Comparison of ENCODE assay signal across 2 cellular contexts in genomic region chr7:92824450-92824849, GRCh38.
TF ChIP-seq lines count a peak whose summit lies in the region.

No MANE protein-coding gene starts in this region.

TF ChIP-seq in SK-N-SH, 30 proteins besides CTCF, POLR2A, EP300 and RAD21 (continued from another document):
- TF ChIP-seq TAF1 (IDR thresholded peaks at IDR 0.05; ENCODE audit: borderline replicate concordance, low read depth, low read length) (no peak), POLR2AphosphoS5 (IDR thresholded peaks at IDR 0.05; ENCODE audit: low read depth, low read length) (no peak), MXI1 (IDR thresholded peaks at IDR 0.05; ENCODE audit: low read depth, low read length) (no peak), MEF2A (IDR thresholded peaks at IDR 0.05; ENCODE audit: borderline replicate concordance, low read depth) (no peak), ELF1 (IDR thresholded peaks at IDR 0.05) (no peak), NFIC (IDR thresholded peaks at IDR 0.05; ENCODE audit: borderline replicate concordance) (no peak)
TF ChIP-seq in SK-N-SH: peak in this region for 0.

TF ChIP-seq in SK-N-SH treated with all-trans-retinoic acid at 6 μM for 48 hours, 23 proteins besides CTCF, POLR2A, EP300 and RAD21 (continued from another document):
- no peak for TF ChIP-seq ISL1 (CRISPR knock-in tag; IDR thresholded peaks at IDR 0.05)
- no peak for TF ChIP-seq POU6F1 (CRISPR knock-in tag; IDR thresholded peaks at IDR 0.05; ENCODE audit: borderline replicate concordance, low read depth)
- TF ChIP-seq TSHZ2 (CRISPR knock-in tag; IDR thresholded peaks at IDR 0.05), result no peak
- TF ChIP-seq OSR1 (CRISPR knock-in tag; IDR thresholded peaks at IDR 0.05), result no peak
- TF ChIP-seq BACH2 (CRISPR knock-in tag; IDR thresholded peaks at IDR 0.05; ENCODE audit: borderline replicate concordance), result no peak
- no peak for TF ChIP-seq ZFP3 (CRISPR knock-in tag; IDR thresholded peaks at IDR 0.05)
- no peak for TF ChIP-seq RARB (CRISPR knock-in tag; IDR thresholded peaks at IDR 0.05)
- TF ChIP-seq TOX (CRISPR knock-in tag; IDR thresholded peaks at IDR 0.05; ENCODE audit: borderline replicate concordance), result no peak
- TF ChIP-seq ARNTL (CRISPR knock-in tag; IDR thresholded peaks at IDR 0.05; ENCODE audit: borderline replicate concordance, low read depth), result no peak
- TF ChIP-seq GLIS3 (CRISPR knock-in tag; IDR thresholded peaks at IDR 0.05), result no peak
- no peak for TF ChIP-seq PPARA (CRISPR knock-in tag; IDR thresholded peaks at IDR 0.05; ENCODE audit: borderline replicate concordance)
- TF ChIP-seq ESRRG (CRISPR knock-in tag; IDR thresholded peaks at IDR 0.05), result no peak
- TF ChIP-seq TCF4 (CRISPR knock-in tag; IDR thresholded peaks at IDR 0.05; ENCODE audit: borderline replicate concordance), result no peak
- TF ChIP-seq ZFP30 (CRISPR knock-in tag; IDR thresholded peaks at IDR 0.05), result no peak
- no peak for TF ChIP-seq ZNF70 (CRISPR knock-in tag; IDR thresholded peaks at IDR 0.05)
- TF ChIP-seq ZNF8 (CRISPR knock-in tag; IDR thresholded peaks at IDR 0.05), result no peak
- TF ChIP-seq SNAI2 (CRISPR knock-in tag; IDR thresholded peaks at IDR 0.05), result no peak
- TF ChIP-seq PATZ1 (CRISPR knock-in tag; IDR thresholded peaks at IDR 0.05; ENCODE audit: borderline replicate concordance), result no peak
